1 cellular context compared by ENCODE assay signal in the genomic region with DNA sequence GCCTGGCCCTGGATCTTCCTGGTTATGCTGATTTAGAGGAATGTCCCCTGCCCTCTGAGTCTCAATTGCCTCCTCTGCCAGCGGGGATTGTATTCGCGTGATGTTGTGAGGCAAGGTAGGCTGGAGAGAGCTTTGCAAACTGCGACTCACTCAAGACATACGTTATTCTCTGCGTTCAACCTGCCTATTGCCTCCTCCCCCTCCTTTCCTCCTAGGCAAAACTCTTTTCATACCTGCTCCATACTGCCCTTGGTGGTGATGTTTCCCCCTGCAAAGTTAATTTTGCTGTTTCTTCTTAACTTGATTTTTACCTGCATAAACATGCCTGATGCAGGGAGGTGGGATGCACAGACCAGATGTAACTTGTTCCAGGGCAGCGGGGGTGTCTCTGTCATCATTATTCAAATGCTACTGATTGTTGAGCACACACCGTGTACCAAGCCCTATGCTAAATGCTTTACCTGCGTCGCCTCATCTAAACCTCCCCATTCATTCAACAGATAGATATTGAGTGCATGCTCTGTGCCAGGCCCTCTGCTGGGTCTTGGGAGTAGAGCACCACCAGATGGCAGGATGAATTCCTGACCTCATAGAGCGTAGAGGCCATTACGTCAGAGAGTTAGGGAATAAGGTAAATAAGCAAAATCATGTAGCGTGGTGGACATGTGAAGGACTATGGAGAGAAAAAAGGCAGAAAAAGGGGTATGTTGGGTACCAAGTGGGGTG.
TF ChIP-seq lines count a peak whose summit lies in the region.

No MANE protein-coding gene starts in this region.

TF ChIP-seq in K562, 482 proteins besides CTCF, POLR2A, EP300 and RAD21 (continued from another document):
- TF ChIP-seq GABPB1 (CRISPR knock-in tag; IDR thresholded peaks at IDR 0.05) = no peak
- TF ChIP-seq TSC22D4 (tag; IDR thresholded peaks at IDR 0.05) = no peak
- TF ChIP-seq RBBP5 (IDR thresholded peaks at IDR 0.05; ENCODE audit: borderline replicate concordance, insufficient read depth, low read length, poor library complexity, severe bottlenecking) = no peak
- TF ChIP-seq ZNF584 (CRISPR knock-in tag; IDR thresholded peaks at IDR 0.05; ENCODE audit: low read depth) = no peak
- TF ChIP-seq CBX3 (IDR thresholded peaks at IDR 0.05; ENCODE audit: borderline replicate concordance in 1 of 2, low read length in 2 of 2) = no peak
